Comparison of ENCODE assay signal across 9 cellular contexts in the genomic region with DNA sequence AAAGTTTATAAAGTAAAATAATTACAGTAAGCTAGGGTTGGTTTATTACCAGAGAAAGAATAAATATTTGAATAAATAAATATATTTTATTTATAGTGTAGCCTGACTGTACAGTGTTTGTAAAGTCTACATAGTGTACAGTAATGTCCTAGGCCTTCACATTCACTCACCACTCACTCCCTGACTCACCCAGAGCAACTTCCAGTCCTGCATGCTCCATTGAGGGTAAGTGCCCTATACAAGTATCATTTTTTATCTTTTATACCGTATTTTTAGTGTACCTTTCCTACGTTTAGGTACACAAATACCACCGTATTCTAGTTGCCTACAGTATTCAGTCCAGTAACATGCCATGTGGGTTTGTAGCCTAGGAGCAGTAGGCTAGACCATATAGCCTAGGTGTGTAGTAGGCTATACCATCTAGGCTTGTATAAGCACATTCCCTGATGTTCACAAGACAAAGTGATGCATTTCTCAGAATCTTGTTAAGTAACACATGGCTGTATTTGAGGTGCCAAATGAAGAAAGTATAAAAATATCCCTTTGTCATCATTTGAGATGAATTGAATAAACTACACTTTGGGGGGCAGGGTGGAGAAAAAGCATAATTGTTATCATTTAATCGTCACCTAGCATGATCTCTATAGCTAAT. TPM values are rescaled to one million over a fixed set of nuclear protein-coding genes. Genes with fewer than 3 reads are reported as not detected.
DNase-seq lines count a peak whose midpoint lies in the region; FAIRE-seq and TF ChIP-seq lines count a peak whose summit lies in the region.
"Had no signal": no experiment of that assay in that cellular context is flagged by ENCODE, and none has a peak within 500 bp of the region (broad histone marks: within the 10 kb centered on the region; RNA-seq: fewer than 3 reads in every experiment).

No MANE protein-coding gene starts in this region.

- peaks cover 4% of the 10 kb centered on the region; the same call in 1 of the 2 replicates for H3K4me1 ChIP-seq in OCI-LY3 (ENCODE audit: low read length)
- H3K4me1 ChIP-seq in endothelial cell of umbilical vein (ENCODE audit: control insufficient read depth, extremely low read depth, insufficient read depth, low read length): peaks cover 2% of the 10 kb centered on the region
- H3K4me1 ChIP-seq in HAP-1: no peaks in the 10 kb centered on the region

- H3K79me2 ChIP-seq in OCI-LY3 (ENCODE audit: low read length): no peaks in the 10 kb centered on the region
- no peaks in the 10 kb centered on the region for H3K79me2 ChIP-seq in endothelial cell of umbilical vein (ENCODE audit: control insufficient read depth, insufficient read depth, low read length)

- H3K36me3 ChIP-seq in OCI-LY3 (replicated peaks; ENCODE audit: low read depth, low read length) (no peaks in the 10 kb centered on the region), endothelial cell of umbilical vein (ENCODE audit: control insufficient read depth in 2 of 2, extremely low read depth in 1 of 2, insufficient read depth in 2 of 2, low read length in 2 of 2) (no peaks in the 10 kb centered on the region), HAP-1 (replicated peaks) (no peaks in the 10 kb centered on the region)

- H3K27ac ChIP-seq in OCI-LY3 (ENCODE audit: low read length): no peak overlapping the region
- no peak overlapping the region for H3K27ac ChIP-seq in endothelial cell of umbilical vein (ENCODE audit: insufficient read depth, low read depth, low read length)

- peak overlapping the region; percentile 78 for H3K4me2 ChIP-seq in OCI-LY3 (ENCODE audit: low read length)
- H3K4me2 ChIP-seq in endothelial cell of umbilical vein (ENCODE audit: insufficient read depth, low read length): peak overlapping the region; percentile 98

- no peaks in the 10 kb centered on the region for H3K9me3 ChIP-seq in OCI-LY3 (ENCODE audit: insufficient read depth, low read length)
- no peaks in the 10 kb centered on the region for H3K9me3 ChIP-seq in endothelial cell of umbilical vein (replicated peaks; ENCODE audit: control insufficient read depth, insufficient read depth, low read length)
- no peaks in the 10 kb centered on the region for H3K9me3 ChIP-seq in HAP-1

- DNase-seq in EL: peak; percentile 31
- DNase-seq in endothelial cell of umbilical vein (ENCODE audit: low read depth, low spot score): no peak
- no peak for DNase-seq in osteocyte (ENCODE audit: extremely low spot score, unreplicated experiment)
- DNase-seq in HAP-1 (ENCODE audit: low spot score in 2 of 2): no peak
- DNase-seq in epidermal melanocyte (ENCODE audit: insufficient read length, low spot score): no peak
- DNase-seq in lower leg skin (ENCODE audit: low spot score in 2 of 2): no peak
- no peak for DNase-seq in DMS53 treated with DMSO at 0.1 percent for 48 hours (lab: John Stamatoyannopoulos, UW; ENCODE audit: unreplicated experiment)

- H3K9me3 Mint-ChIP-seq in osteocyte (ENCODE audit: unreplicated experiment): no peaks in the 10 kb centered on the region

- 54 to 69% methylated on average over 4 of the region's 4 CpGs for WGBS in lower leg skin, 2 donors

- POLR2A ChIA-PET in endothelial cell of umbilical vein (lab: Charles Lee): no interaction called here

- in situ Hi-C loops in HAP-1 (cut with MboI; ENCODE audit: low sequenced_read_pairs): loop anchor here (10.0 kb wide), 2 partner anchors 90 to 310 kb away; no protein-coding TSS in a partner anchor

- H3K9ac ChIP-seq in OCI-LY3 (ENCODE audit: low read length) (peak overlapping the region; percentile 65), endothelial cell of umbilical vein (replicated peaks; ENCODE audit: extremely low read depth, insufficient read depth, low read length) (peak overlapping the region; percentile 87)

- CTCF ChIA-PET in endothelial cell of umbilical vein (lab: Charles Lee): interaction anchor here (0.6 to 4.4 kb wide), 11 partner anchors 12 to 739 kb away, joined by 3 to 71 read pairs (median 4); partner anchors contain the start of gene KLHL8

- dilution Hi-C loops in endothelial cell of umbilical vein (cut with MboI; ENCODE audit: extremely low pct_ligation_motif_present, low sequenced_read_pairs): no loop called here

- H3K4me1 Mint-ChIP-seq in osteocyte (ENCODE audit: unreplicated experiment): peaks cover 4% of the 10 kb centered on the region

- peaks cover 20% of the 10 kb centered on the region for H3K27me3 Mint-ChIP-seq in osteocyte (ENCODE audit: unreplicated experiment)

- TF ChIP-seq CTCF in OCI-LY3 (IDR thresholded peaks at IDR 0.05; ENCODE audit: low read depth, low read length): no peak
- no peak for TF ChIP-seq CTCF in endothelial cell of umbilical vein (IDR thresholded peaks at IDR 0.05; ENCODE audit: extremely low read depth in 1 of 2, insufficient read depth in 1 of 2, low read depth in 1 of 2, low read length in 2 of 2)
- no peak for TF ChIP-seq CTCF in osteocyte (IDR thresholded peaks at IDR 0.05)
- TF ChIP-seq CTCF in lower leg skin (IDR thresholded peaks at IDR 0.05): no peak

- peak overlapping the region; percentile 76 for H3K4me3 Mint-ChIP-seq in osteocyte (ENCODE audit: unreplicated experiment)

- H2AFZ ChIP-seq in OCI-LY3 (ENCODE audit: low read depth, low read length): peak overlapping the region; percentile 96
- H2AFZ ChIP-seq in endothelial cell of umbilical vein (ENCODE audit: low read depth, low read length): peak overlapping the region; percentile 99

- no peaks in the 10 kb centered on the region for H3K36me3 Mint-ChIP-seq in osteocyte (ENCODE audit: unreplicated experiment)

- no peaks in the 10 kb centered on the region for H3K9me1 ChIP-seq in endothelial cell of umbilical vein (replicated peaks; ENCODE audit: control insufficient read depth, extremely low read depth, insufficient read depth, low read length)

- intact Hi-C loops in endothelial cell of umbilical vein (cut with micrococcal nuclease): loop anchor here (1.0 to 10.0 kb wide), 5 partner anchors 84 to 640 kb away; partner anchors contain the start of gene PTPN13
- intact Hi-C loops in lower leg skin (cut with DNase I; ENCODE audit: low total_unique reads): no loop called here

- TF ChIP-seq POLR2A in endothelial cell of umbilical vein (IDR thresholded peaks at IDR 0.05; ENCODE audit: low read depth, low read length): no peak
- no peak for TF ChIP-seq POLR2A in lower leg skin (IDR thresholded peaks at IDR 0.05)

- H3K27me3 ChIP-seq in OCI-LY3 (ENCODE audit: low read depth, low read length): peaks cover 5% of the 10 kb centered on the region; the same call in 1 of the 2 replicates
- peaks cover 0 to 6% of the 10 kb centered on the region in 2 experiments for H3K27me3 ChIP-seq in endothelial cell of umbilical vein (ENCODE audit: control insufficient read depth in 2 of 2, insufficient read depth in 2 of 2, low read length in 2 of 2)
- no peaks in the 10 kb centered on the region; the same call in 1 of the 2 replicates for H3K27me3 ChIP-seq in HAP-1 (ENCODE audit: low read depth)

- H3K4me3 ChIP-seq in OCI-LY3 (ENCODE audit: low read length) (peak overlapping the region; percentile 81), endothelial cell of umbilical vein (replicated peaks in 1 of 3; ENCODE audit: insufficient read depth in 1 of 3, low read depth in 1 of 3, low read length in 3 of 3) (peak overlapping the region in 2 of 3 experiments; percentile 74 to 96), HAP-1 (no peak overlapping the region), lower leg skin (ENCODE audit: low read depth, poor library complexity, severe bottlenecking) (no peak overlapping the region)

- H3K27ac Mint-ChIP-seq in osteocyte (ENCODE audit: unreplicated experiment): no peak overlapping the region

- no peaks in the 10 kb centered on the region for H4K20me1 ChIP-seq in OCI-LY3 (ENCODE audit: insufficient read depth, low read length)
- H4K20me1 ChIP-seq in endothelial cell of umbilical vein (replicated peaks; ENCODE audit: control insufficient read depth, extremely low read depth, insufficient read depth, low read length): no peaks in the 10 kb centered on the region

- no TSS peak for BruUV-seq in endothelial cell of umbilical vein (replicated peaks; lab: Mats Ljungman, UMichigan)

- no peak for FAIRE-seq in endothelial cell of umbilical vein (lab: Jason Lieb, UNC)
- FAIRE-seq: endometrium had no signal

TF ChIP-seq in endothelial cell of umbilical vein, 7 proteins besides CTCF, POLR2A, EP300 and RAD21:
- TF ChIP-seq EZH2 (IDR thresholded peaks at IDR 0.05; ENCODE audit: borderline replicate concordance, low read depth, low read length, severe bottlenecking) (no peak), MYC (IDR thresholded peaks at IDR 0.05; ENCODE audit: low read depth, low read length) (no peak), JUN (IDR thresholded peaks at IDR 0.05; ENCODE audit: borderline replicate concordance, insufficient read depth, insufficient read length, low read depth) (no peak), FOS (IDR thresholded peaks at IDR 0.05; ENCODE audit: borderline replicate concordance, insufficient read depth, low read length) (peak; percentile 30), POLR2AphosphoS5 (IDR thresholded peaks at IDR 0.05; ENCODE audit: insufficient read depth, low read depth, low read length) (no peak)

RNA-seq across cellular contexts. Expression of gene KLHL8, which starts 14.7 kb away (rescaled TPM):
- total RNA-seq in endothelial cell of umbilical vein: 9.0 and 9.6 TPM in 2 replicates
- 1.3 and 1.7 TPM in 2 replicates for polyA plus RNA-seq in endothelial cell of umbilical vein
- 2.3 and 2.6 TPM in 2 replicates for polyA plus RNA-seq in endothelial cell of umbilical vein (2011; cell fraction: cytosol; rRNA removed)
- 2.0 and 3.0 TPM in 2 replicates for polyA plus RNA-seq in endothelial cell of umbilical vein (2011; cell fraction: nucleus; rRNA removed)
- 5.9 and 9.7 TPM in 2 replicates for polyA plus RNA-seq in endothelial cell of umbilical vein (2012)
- 11.1 and 14.6 TPM in 2 replicates for polyA minus RNA-seq in endothelial cell of umbilical vein
- polyA minus RNA-seq in endothelial cell of umbilical vein (2011; cell fraction: cytosol; rRNA and poly(A)+ RNA removed): 6.1 TPM
- polyA minus RNA-seq in endothelial cell of umbilical vein (2011; cell fraction: nucleus; rRNA and poly(A)+ RNA removed): 7.1 and 7.4 TPM in 2 replicates
- total RNA-seq in osteocyte: 9.8 and 11.5 TPM in 2 replicates
- 10 to 100 TPM in 1 of 4 donors, 1 to 10 TPM in 3; 6.2 to 11.5 (median 8.3) TPM for total RNA-seq in lower leg skin

Comparison
In these comparisons a context has a peak if more than half of its experiments do, and no peak if none do; other contexts are left out.
1. H3K4me3 ChIP-seq: peak in OCI-LY3 (single experiment) and endothelial cell of umbilical vein (2 of 3); none in HAP-1 (single experiment) and lower leg skin (single experiment).